1 cellular context compared by ENCODE assay signal in the genomic region with DNA sequence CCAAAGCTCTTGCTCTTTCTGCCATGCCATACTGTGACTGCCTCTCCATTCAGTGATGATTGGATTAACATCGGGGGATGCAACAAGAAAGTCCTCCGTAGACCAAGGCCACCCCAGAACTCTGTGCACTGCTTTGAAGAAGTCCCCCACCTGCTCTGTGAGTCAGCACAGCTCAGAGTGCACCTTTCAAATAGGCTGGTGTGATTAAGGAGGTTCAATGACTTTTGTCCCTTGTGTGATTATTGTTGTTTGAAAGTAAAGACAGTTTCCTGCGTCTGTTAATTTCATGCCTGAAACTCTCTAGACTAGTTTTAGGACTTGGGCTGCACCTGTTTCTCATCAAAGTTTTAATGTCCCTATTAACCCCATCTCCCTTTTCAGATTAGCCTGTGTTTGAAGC.
TF ChIP-seq lines count a peak whose summit lies in the region.

No MANE protein-coding gene starts in this region.

TF ChIP-seq in GM12878, 131 proteins besides CTCF, POLR2A, EP300 and RAD21 (continued from another document):
- TF ChIP-seq, protein P1, sequence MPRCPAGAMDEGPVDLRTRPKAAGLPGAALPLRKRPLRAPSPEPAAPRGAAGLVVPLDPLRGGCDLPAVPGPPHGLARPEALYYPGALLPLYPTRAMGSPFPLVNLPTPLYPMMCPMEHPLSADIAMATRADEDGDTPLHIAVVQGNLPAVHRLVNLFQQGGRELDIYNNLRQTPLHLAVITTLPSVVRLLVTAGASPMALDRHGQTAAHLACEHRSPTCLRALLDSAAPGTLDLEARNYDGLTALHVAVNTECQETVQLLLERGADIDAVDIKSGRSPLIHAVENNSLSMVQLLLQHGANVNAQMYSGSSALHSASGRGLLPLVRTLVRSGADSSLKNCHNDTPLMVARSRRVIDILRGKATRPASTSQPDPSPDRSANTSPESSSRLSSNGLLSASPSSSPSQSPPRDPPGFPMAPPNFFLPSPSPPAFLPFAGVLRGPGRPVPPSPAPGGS (IDR thresholded peaks at IDR 0.05; ENCODE audit: borderline replicate concordance, insufficient read depth, low read depth, low read length, poor library complexity, severe bottlenecking) = no peak
- TF ChIP-seq, protein P2, sequence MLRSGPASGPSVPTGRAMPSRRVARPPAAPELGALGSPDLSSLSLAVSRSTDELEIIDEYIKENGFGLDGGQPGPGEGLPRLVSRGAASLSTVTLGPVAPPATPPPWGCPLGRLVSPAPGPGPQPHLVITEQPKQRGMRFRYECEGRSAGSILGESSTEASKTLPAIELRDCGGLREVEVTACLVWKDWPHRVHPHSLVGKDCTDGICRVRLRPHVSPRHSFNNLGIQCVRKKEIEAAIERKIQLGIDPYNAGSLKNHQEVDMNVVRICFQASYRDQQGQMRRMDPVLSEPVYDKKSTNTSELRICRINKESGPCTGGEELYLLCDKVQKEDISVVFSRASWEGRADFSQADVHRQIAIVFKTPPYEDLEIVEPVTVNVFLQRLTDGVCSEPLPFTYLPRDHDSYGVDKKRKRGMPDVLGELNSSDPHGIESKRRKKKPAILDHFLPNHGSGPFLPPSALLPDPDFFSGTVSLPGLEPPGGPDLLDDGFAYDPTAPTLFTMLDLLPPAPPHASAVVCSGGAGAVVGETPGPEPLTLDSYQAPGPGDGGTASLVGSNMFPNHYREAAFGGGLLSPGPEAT (IDR thresholded peaks at IDR 0.05; ENCODE audit: low read depth) = no peak
- no peak for TF ChIP-seq NFIC (IDR thresholded peaks at IDR 0.05; ENCODE audit: low read depth, low read length)
- TF ChIP-seq MXI1 (IDR thresholded peaks at IDR 0.05; ENCODE audit: low read depth, low read length) = no peak
- TF ChIP-seq LARP7 (IDR thresholded peaks at IDR 0.05) = no peak
- no peak for TF ChIP-seq ZSCAN29 (IDR thresholded peaks at IDR 0.05)
- TF ChIP-seq ESRRA (IDR thresholded peaks at IDR 0.05; ENCODE audit: low read length) = no peak
- TF ChIP-seq, protein P3, sequence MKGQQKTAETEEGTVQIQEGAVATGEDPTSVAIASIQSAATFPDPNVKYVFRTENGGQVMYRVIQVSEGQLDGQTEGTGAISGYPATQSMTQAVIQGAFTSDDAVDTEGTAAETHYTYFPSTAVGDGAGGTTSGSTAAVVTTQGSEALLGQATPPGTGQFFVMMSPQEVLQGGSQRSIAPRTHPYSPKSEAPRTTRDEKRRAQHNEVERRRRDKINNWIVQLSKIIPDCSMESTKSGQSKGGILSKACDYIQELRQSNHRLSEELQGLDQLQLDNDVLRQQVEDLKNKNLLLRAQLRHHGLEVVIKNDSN (IDR thresholded peaks at IDR 0.05; ENCODE audit: borderline replicate concordance, extremely low read length, insufficient read depth, low read depth, low read length) = no peak
- TF ChIP-seq CHD1 (IDR thresholded peaks at IDR 0.05; ENCODE audit: low read depth, low read length) = no peak
- TF ChIP-seq, protein P4, sequence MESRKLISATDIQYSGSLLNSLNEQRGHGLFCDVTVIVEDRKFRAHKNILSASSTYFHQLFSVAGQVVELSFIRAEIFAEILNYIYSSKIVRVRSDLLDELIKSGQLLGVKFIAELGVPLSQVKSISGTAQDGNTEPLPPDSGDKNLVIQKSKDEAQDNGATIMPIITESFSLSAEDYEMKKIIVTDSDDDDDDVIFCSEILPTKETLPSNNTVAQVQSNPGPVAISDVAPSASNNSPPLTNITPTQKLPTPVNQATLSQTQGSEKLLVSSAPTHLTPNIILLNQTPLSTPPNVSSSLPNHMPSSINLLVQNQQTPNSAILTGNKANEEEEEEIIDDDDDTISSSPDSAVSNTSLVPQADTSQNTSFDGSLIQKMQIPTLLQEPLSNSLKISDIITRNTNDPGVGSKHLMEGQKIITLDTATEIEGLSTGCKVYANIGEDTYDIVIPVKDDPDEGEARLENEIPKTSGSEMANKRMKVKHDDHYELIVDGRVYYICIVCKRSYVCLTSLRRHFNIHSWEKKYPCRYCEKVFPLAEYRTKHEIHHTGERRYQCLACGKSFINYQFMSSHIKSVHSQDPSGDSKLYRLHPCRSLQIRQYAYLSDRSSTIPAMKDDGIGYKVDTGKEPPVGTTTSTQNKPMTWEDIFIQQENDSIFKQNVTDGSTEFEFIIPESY (IDR thresholded peaks at IDR 0.05) = no peak
